Comparison of ENCODE assay signal across 7 cellular contexts in the genomic region with DNA sequence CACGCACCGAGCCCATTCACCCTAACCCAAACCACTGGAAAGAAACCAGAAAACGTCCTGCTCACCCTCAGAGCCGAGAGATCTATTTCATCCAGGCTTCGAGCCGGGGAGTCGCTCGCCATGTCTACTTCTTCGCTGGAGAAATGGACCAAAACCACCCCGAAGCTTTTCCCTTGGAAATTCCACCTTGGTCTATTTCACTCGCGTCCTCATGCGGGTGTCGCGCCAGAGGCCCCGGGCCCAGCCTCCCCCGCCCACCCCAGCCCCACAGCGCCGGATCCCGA. TPM values are rescaled to one million over a fixed set of nuclear protein-coding genes. Genes with fewer than 3 reads are reported as not detected.
DNase-seq lines count a peak whose midpoint lies in the region; ATAC-seq, FAIRE-seq and TF ChIP-seq lines count a peak whose summit lies in the region.

No MANE protein-coding gene starts in this region.

- H3K27me3 Mint-ChIP-seq in natural killer cell (ENCODE audit: low read depth in 2 of 2): no peaks in the 10 kb centered on the region

- peaks cover 19 to 66% of the 10 kb centered on the region in 2 donors for H3K4me1 Mint-ChIP-seq in natural killer cell

- H3K4ac ChIP-seq in H1 (replicated peaks; ENCODE audit: insufficient read length, low read depth, low read length): no peak overlapping the region

- no peak for TF ChIP-seq RAD21 in H1 (IDR thresholded peaks at IDR 0.05 in 1 of 2, conservative IDR thresholded peaks at IDR 0.05 in 1 of 2; ENCODE audit: low read depth in 2 of 2, low read length in 2 of 2)

- peak in 1 of 2 experiments; percentile 58 for DNase-seq in H1 (ENCODE audit: low read depth in 1 of 2, low spot score in 2 of 2)
- DNase-seq in natural killer cell: no peak
- no peak for DNase-seq in GM20000 (ENCODE audit: low spot score)
- DNase-seq in ureter (ENCODE audit: low spot score): no peak
- DNase-seq in HTR-8/SVneo (ENCODE audit: insufficient read length, low spot score): no peak

- H3K9me3 ChIP-seq in OCI-LY1 (ENCODE audit: low read length): no peaks in the 10 kb centered on the region
- no peaks in the 10 kb centered on the region for H3K9me3 ChIP-seq in H1 (ENCODE audit: insufficient read depth in 2 of 2, low read depth in 1 of 2, low read length in 1 of 2)

- H3K18ac ChIP-seq in H1 (ENCODE audit: extremely low read depth, low read length): no peak overlapping the region

- POLR2A ChIA-PET in H1 (lab: Charles Lee; ENCODE audit: partially characterized antibody): interaction anchor here (0.6 to 2.5 kb wide), 5 partner anchors 19 to 591 kb away, joined by 3 to 9 read pairs (median 7); no protein-coding TSS in a partner anchor

- H2BK12ac ChIP-seq in H1 (ENCODE audit: low read depth, low read length): no peak overlapping the region

- H2BK5ac ChIP-seq in H1 (ENCODE audit: low read depth, low read length): no peak overlapping the region

- no peak overlapping the region for H3K56ac ChIP-seq in H1 (replicated peaks; ENCODE audit: insufficient read length, low read depth, low read length)

- ATAC-seq in GM19438 (IDR thresholded peaks at IDR 0.05; ENCODE audit: low read depth, unreplicated experiment) (peak; percentile 1), natural killer cell (peak; percentile 0 to 2 (median 1))

- H3K4me3 ChIP-seq in OCI-LY1 (ENCODE audit: low read depth, low read length, poor library complexity, severe bottlenecking): peak overlapping the region; percentile 59
- H3K4me3 ChIP-seq in H1 (ENCODE audit: extremely low read depth in 1 of 4, insufficient read depth in 2 of 4, low read depth in 3 of 4, low read length in 4 of 4): peak overlapping the region; percentile 64 to 85 (median 80)

- no peak overlapping the region for H2BK15ac ChIP-seq in H1 (ENCODE audit: low read length)

- WGBS in H1 (ENCODE audit: extremely low coverage in 1 of 2, insufficient coverage in 1 of 2, insufficient read length in 1 of 2, insufficient replicate concordance in 2 of 2, low coverage in 1 of 2, low lambda C conversion rate in 2 of 2, missing lambda C conversion rate in 1 of 2), 2 experiments: 3% methylated on average over 20 of the region's 20 CpGs; no CpG with 5 or more reads in 1 of the 2 experiments

- H3F3A ChIP-seq in OCI-LY1 (ENCODE audit: insufficient read depth, low read length): no peaks in the 10 kb centered on the region

- H4K91ac ChIP-seq in H1 (replicated peaks; ENCODE audit: insufficient read length, low read length): no peak overlapping the region

- intact Hi-C loops in natural killer cell (cut with micrococcal nuclease): loop anchor here (5.0 to 10.0 kb wide), 3 partner anchors 275 to 553 kb away; a partner anchor contains a TSS

- peak overlapping the region in 1 of 2 donors; percentile 97 for H3K27ac Mint-ChIP-seq in natural killer cell

- TF ChIP-seq CTCF in OCI-LY1 (IDR thresholded peaks at IDR 0.05; ENCODE audit: low read length): no peak
- TF ChIP-seq CTCF in H1 (IDR thresholded peaks at IDR 0.05; ENCODE audit: control extremely low read depth in 1 of 3, insufficient read depth in 1 of 3, low read depth in 1 of 3, low read length in 3 of 3): no peak
- TF ChIP-seq CTCF in natural killer cell (IDR thresholded peaks at IDR 0.05): no peak
- no peak for TF ChIP-seq CTCF in GM20000 (IDR thresholded peaks at IDR 0.05; ENCODE audit: extremely low read depth, missing control alignments)

- no peaks in the 10 kb centered on the region for H3K9me2 ChIP-seq in OCI-LY1 (ENCODE audit: low read depth, low read length)

- H3K4me1 ChIP-seq in OCI-LY1 (ENCODE audit: insufficient read depth, low read length, severe bottlenecking) (peaks cover 13% of the 10 kb centered on the region), H1 (replicated peaks in 1 of 4; ENCODE audit: control insufficient read depth in 3 of 4, insufficient read depth in 4 of 4, low read length in 3 of 4) (peaks cover 8 to 23% (median 15%) of the 10 kb centered on the region in 4 experiments; a peak in 6 of 7 replicates)

- H2AK5ac ChIP-seq in H1 (ENCODE audit: low read depth, low read length): no peak overlapping the region

- no peak for FAIRE-seq in H1 (lab: Jason Lieb, UNC)
- no peak for FAIRE-seq in HTR-8/SVneo (lab: Jason Lieb, UNC)

- no peak for TF ChIP-seq POLR2A in H1 (IDR thresholded peaks at IDR 0.05; ENCODE audit: control extremely low read depth in 1 of 2, low read depth in 2 of 2, low read length in 2 of 2)

- H3K4me3 Mint-ChIP-seq in natural killer cell: peak overlapping the region; percentile 93

- peak overlapping the region; percentile 71 for H3K4me2 ChIP-seq in OCI-LY1 (ENCODE audit: low read length)
- H3K4me2 ChIP-seq in H1 (ENCODE audit: insufficient read depth in 1 of 2, low read depth in 2 of 2, low read length in 2 of 2): peak overlapping the region; percentile 86 to 91

- no peak overlapping the region for H3K14ac ChIP-seq in H1 (ENCODE audit: insufficient read length)

- peaks cover 22% of the 10 kb centered on the region for H3K23me2 ChIP-seq in H1 (ENCODE audit: low read depth, low read length)

- H3K36me3 ChIP-seq in OCI-LY1 (ENCODE audit: insufficient read depth, low read length): no peaks in the 10 kb centered on the region
- no peaks in the 10 kb centered on the region for H3K36me3 ChIP-seq in H1 (ENCODE audit: control insufficient read depth in 2 of 4, insufficient read depth in 4 of 4, low read length in 3 of 4)

- H3K36me3 Mint-ChIP-seq in natural killer cell: no peaks in the 10 kb centered on the region

- H3K9ac ChIP-seq in OCI-LY1 (ENCODE audit: low read length): no peak overlapping the region
- H3K9ac ChIP-seq in H1 (replicated peaks in 1 of 4; ENCODE audit: extremely low read depth in 1 of 4, low read depth in 3 of 4, low read length in 3 of 4): peak overlapping the region in 2 of 4 experiments; percentile 9 to 22; a peak in 1 of 7 replicates

- H2AFZ ChIP-seq in OCI-LY1 (ENCODE audit: low read length) (no peak overlapping the region), H1 (ENCODE audit: low read length) (no peak overlapping the region; the same call in 1 of the 2 replicates)

- H3K27ac ChIP-seq in OCI-LY1 (ENCODE audit: low read depth, low read length, poor library complexity, severe bottlenecking): no peak overlapping the region
- no peak overlapping the region for H3K27ac ChIP-seq in H1 (ENCODE audit: low read depth, low read length)

- TF ChIP-seq EP300 in H1 (IDR thresholded peaks at IDR 0.05; ENCODE audit: borderline replicate concordance in 1 of 2, low read depth in 2 of 2, low read length in 2 of 2): no peak

- no peaks in the 10 kb centered on the region for H3K9me3 Mint-ChIP-seq in natural killer cell

- H4K8ac ChIP-seq in H1 (ENCODE audit: extremely low read depth, insufficient read depth, low read length): no peak overlapping the region

- H4K20me1 ChIP-seq in OCI-LY1 (ENCODE audit: insufficient read depth, low read length) (no peaks in the 10 kb centered on the region), H1 (replicated peaks in 1 of 2; ENCODE audit: control insufficient read depth in 1 of 2, insufficient read depth in 2 of 2, low read length in 2 of 2) (no peaks in the 10 kb centered on the region)

- H3K79me2 ChIP-seq in OCI-LY1 (ENCODE audit: insufficient read depth, low read length): no peaks in the 10 kb centered on the region
- H3K79me2 ChIP-seq in H1 (ENCODE audit: control insufficient read depth in 1 of 2, insufficient read depth in 2 of 2, low read length in 2 of 2): peaks cover 0 to 40% of the 10 kb centered on the region in 2 experiments; a peak in 3 of 4 replicates

- no peak overlapping the region for H4K5ac ChIP-seq in H1 (ENCODE audit: insufficient read length, low read depth, low read length)

- H3K79me1 ChIP-seq in H1 (ENCODE audit: low read depth, low read length): no peaks in the 10 kb centered on the region

- H2BK20ac ChIP-seq in H1 (ENCODE audit: low read length): no peak overlapping the region

- CTCF ChIA-PET in H1 (lab: Charles Lee; ENCODE audit: partially characterized antibody): interaction anchor here (2.0 to 2.7 kb wide), 2 partner anchors 14 to 31 kb away, joined by 5 to 8 read pairs; no protein-coding TSS in a partner anchor

- H2BK120ac ChIP-seq in H1 (replicated peaks; ENCODE audit: low read depth, low read length): no peak overlapping the region

- no peak overlapping the region for H3K23ac ChIP-seq in H1 (ENCODE audit: insufficient read length)

- H3K27me3 ChIP-seq in OCI-LY1 (ENCODE audit: insufficient read depth, low read length) (peaks cover 5% of the 10 kb centered on the region; the same call in 1 of the 2 replicates), H1 (replicated peaks in 1 of 4; ENCODE audit: control insufficient read depth in 3 of 4, extremely low read depth in 1 of 4, insufficient read depth in 3 of 4, low read length in 3 of 4) (peaks cover 0 to 12% (median 6%) of the 10 kb centered on the region in 4 experiments; a peak in 4 of 7 replicates)

TF ChIP-seq in H1, 55 proteins besides CTCF, POLR2A, EP300 and RAD21 (continues in another document):
- TF ChIP-seq SAP30 (IDR thresholded peaks at IDR 0.05; ENCODE audit: insufficient read depth, insufficient replicate concordance, low read length) (no peak), BACH1 (IDR thresholded peaks at IDR 0.05; ENCODE audit: low read length) (no peak), YY1 (IDR thresholded peaks at IDR 0.05; ENCODE audit: low read depth, low read length) (no peak), CREB1 (IDR thresholded peaks at IDR 0.05) (no peak), RXRA (IDR thresholded peaks at IDR 0.05; ENCODE audit: insufficient read depth, low read depth, low read length) (no peak), CHD2 (IDR thresholded peaks at IDR 0.05; ENCODE audit: low read length) (no peak), FOSL1 (IDR thresholded peaks at IDR 0.05; ENCODE audit: insufficient read depth, low read depth, low read length) (no peak), ZNF274 (IDR thresholded peaks at IDR 0.05; ENCODE audit: borderline replicate concordance, extremely low read depth, low read length) (no peak), POU5F1 (IDR thresholded peaks at IDR 0.05; ENCODE audit: low read depth, low read length) (no peak)
- TF ChIP-seq, protein P1, sequence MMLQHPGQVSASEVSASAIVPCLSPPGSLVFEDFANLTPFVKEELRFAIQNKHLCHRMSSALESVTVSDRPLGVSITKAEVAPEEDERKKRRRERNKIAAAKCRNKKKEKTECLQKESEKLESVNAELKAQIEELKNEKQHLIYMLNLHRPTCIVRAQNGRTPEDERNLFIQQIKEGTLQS (IDR thresholded peaks at IDR 0.05; ENCODE audit: insufficient read depth, low read depth, low read length): no peak

RNA-seq across cellular contexts. Expression of a gene that starts 0.3 kb away (rescaled TPM):
- 42.0 and 46.8 TPM in 2 replicates for total RNA-seq in H1 (2021; fragmentation: NEBNext Ultra II Directional; extraction: Animal tissue kit (Norgen Biotek cat#: 25700))
- 7.4 and 8.0 TPM in 2 replicates for polyA plus RNA-seq in H1 (2011; rRNA removed)
- 10.7 TPM for polyA plus RNA-seq in H1 (2011; cell fraction: cytosol; rRNA removed)
- polyA plus RNA-seq in H1 (2011; cell fraction: nucleus; rRNA removed): 18.1 TPM
- 16.8 to 23.1 TPM (median 21.9 TPM) in 4 replicates for polyA plus RNA-seq in H1 (2012, experiment 1 of 2)
- 3.9 TPM for polyA plus RNA-seq in H1 (2012, experiment 2 of 2)
- 29.1 TPM for polyA plus RNA-seq in H1 (2013, experiment 1 of 2)
- polyA plus RNA-seq in H1 (2013, experiment 2 of 2): 27.4 TPM
- polyA minus RNA-seq in H1 (2011; rRNA and poly(A)+ RNA removed): 19.4 and 27.7 TPM in 2 replicates
- 15.3 TPM for polyA minus RNA-seq in H1 (2011; cell fraction: cytosol; rRNA and poly(A)+ RNA removed)
- polyA minus RNA-seq in H1 (2011; cell fraction: nucleus; rRNA and poly(A)+ RNA removed): 39.4 TPM
- total RNA-seq in natural killer cell (100 to 1,000 TPM in 2 of 3 donors, 10 to 100 TPM in 1; 93.7 to 122 (median 119) TPM), ureter (17.1 TPM)
